ENCODE assay signal across 1 cellular context in the genomic region with DNA sequence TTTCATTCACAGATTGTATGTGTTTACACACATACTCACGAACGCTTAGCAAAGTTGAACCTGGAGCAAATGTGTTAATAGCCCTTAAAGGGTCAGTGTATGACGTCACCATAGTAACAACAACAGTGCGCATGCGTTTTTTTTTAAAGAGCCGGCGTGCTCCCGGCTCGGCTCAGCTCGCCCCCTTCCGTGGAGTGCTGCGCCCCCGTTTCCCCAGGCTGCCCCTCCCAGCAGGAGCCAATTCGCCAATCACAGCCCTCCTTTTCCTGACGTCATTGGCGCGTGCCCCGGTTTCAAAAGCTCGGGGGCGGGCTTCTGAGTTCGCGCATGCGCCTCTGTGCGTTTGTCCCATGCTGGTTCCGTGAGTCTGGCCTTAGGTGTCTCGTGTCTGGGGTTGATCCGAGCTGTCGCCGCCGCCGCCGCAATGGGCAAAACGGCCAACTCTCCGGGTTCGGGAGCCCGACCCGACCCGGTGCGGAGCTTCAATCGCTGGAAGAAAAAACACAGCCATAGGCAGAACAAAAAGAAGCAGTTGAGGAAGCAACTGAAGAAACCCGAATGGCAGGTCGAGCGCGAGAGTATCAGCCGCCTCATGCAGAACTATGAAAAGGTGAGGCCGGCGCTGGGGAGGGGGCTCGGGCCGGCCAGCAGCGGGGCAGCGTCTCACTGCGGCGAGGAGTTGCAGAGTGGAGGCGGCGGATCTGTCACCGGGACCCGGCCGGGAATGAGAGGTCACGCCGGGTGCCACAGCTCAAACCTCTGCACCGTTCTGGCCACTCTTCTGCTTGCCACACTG.
TF ChIP-seq lines count a peak whose summit lies in the region.

A gene (plus strand): TSS at position 340 of the 796 bp plus-strand sequence. CDS start 85 bp downstream, at position 425.

TF ChIP-seq in HepG2, 621 proteins besides CTCF, POLR2A, EP300 and RAD21 (continued from another document and continues in another):
- TF ChIP-seq RBAK (CRISPR knock-in tag; IDR thresholded peaks at IDR 0.05) (no peak), BRD4 (CRISPR knock-in tag; IDR thresholded peaks at IDR 0.05) (0 out of 2 replicates have a peak, but pooled peaks have one; percentile 35), FIP1L1 (IDR thresholded peaks at IDR 0.05; ENCODE audit: borderline replicate concordance, insufficient read depth, low read depth, low read length) (no peak), CREM (IDR thresholded peaks at IDR 0.05) (peak; percentile 95), CREM (CRISPR knock-in tag; IDR thresholded peaks at IDR 0.05) (no peak), SMAD1 (CRISPR knock-in tag; IDR thresholded peaks at IDR 0.05; ENCODE audit: borderline replicate concordance, low read depth) (0 out of 2 replicates have a peak, but pooled peaks have one; percentile 38), KAT8 (CRISPR knock-in tag; IDR thresholded peaks at IDR 0.05) (peak; percentile 74), THAP11 (CRISPR knock-in tag; IDR thresholded peaks at IDR 0.05) (peak; percentile 64), NR2F1 (CRISPR knock-in tag; IDR thresholded peaks at IDR 0.05) (no peak), HNRNPLL (IDR thresholded peaks at IDR 0.05; ENCODE audit: low read depth, low read length, poor library complexity, severe bottlenecking) (peak; percentile 55), ZFX (CRISPR knock-in tag; IDR thresholded peaks at IDR 0.05; ENCODE audit: low read depth) (peak; percentile 72), SP2 (CRISPR knock-in tag; IDR thresholded peaks at IDR 0.05) (peak; percentile 84), EZH2 (conservative IDR thresholded peaks at IDR 0.05; ENCODE audit: low read depth, low read length) (no peak), ZNF136 (CRISPR knock-in tag; IDR thresholded peaks at IDR 0.05; ENCODE audit: low read depth) (no peak), ZNF207 (IDR thresholded peaks at IDR 0.05; ENCODE audit: borderline replicate concordance) (no peak), CREB1 (IDR thresholded peaks at IDR 0.05) (peak; percentile 100), CREB1 (CRISPR knock-in tag; IDR thresholded peaks at IDR 0.05) (peak; percentile 98), SKI (IDR thresholded peaks at IDR 0.05; ENCODE audit: partially characterized antibody) (peak; percentile 14), SRY (CRISPR knock-in tag; IDR thresholded peaks at IDR 0.05) (no peak), MXI1 (IDR thresholded peaks at IDR 0.05; ENCODE audit: borderline replicate concordance, low read depth, low read length) (peak; percentile 94; the same call in 2 of the 3 replicates), NFYB (CRISPR knock-in tag; IDR thresholded peaks at IDR 0.05) (peak; percentile 84), FOXA1 (IDR thresholded peaks at IDR 0.05) (no peak), FOXA1 (CRISPR knock-in tag; IDR thresholded peaks at IDR 0.05) (0 out of 2 replicates have a peak, but pooled peaks have one; percentile 32), GTF3A (CRISPR knock-in tag; conservative IDR thresholded peaks at IDR 0.05) (no peak), CBX5 (CRISPR knock-in tag; IDR thresholded peaks at IDR 0.05; ENCODE audit: borderline replicate concordance) (peak; percentile 15; the same call in 1 of the 2 replicates), ZNF720 (CRISPR knock-in tag; IDR thresholded peaks at IDR 0.05) (no peak), HOXA3 (CRISPR knock-in tag; IDR thresholded peaks at IDR 0.05) (peak; percentile 89), RFXANK (CRISPR knock-in tag; IDR thresholded peaks at IDR 0.05) (peak; percentile 89; the same call in 1 of the 2 replicates), POLR2AphosphoS5 (IDR thresholded peaks at IDR 0.05; ENCODE audit: low read depth, low read length) (peak; percentile 78), TBL1XR1 (IDR thresholded peaks at IDR 0.05; ENCODE audit: borderline replicate concordance, low read length, partially characterized antibody) (no peak), KDM4B (CRISPR knock-in tag; IDR thresholded peaks at IDR 0.05) (no peak), PHF20 (CRISPR knock-in tag; IDR thresholded peaks at IDR 0.05) (peak; percentile 68), ELF3 (CRISPR knock-in tag; IDR thresholded peaks at IDR 0.05) (peak; percentile 29; the same call in 1 of the 2 replicates)
- TF ChIP-seq, protein P1, sequence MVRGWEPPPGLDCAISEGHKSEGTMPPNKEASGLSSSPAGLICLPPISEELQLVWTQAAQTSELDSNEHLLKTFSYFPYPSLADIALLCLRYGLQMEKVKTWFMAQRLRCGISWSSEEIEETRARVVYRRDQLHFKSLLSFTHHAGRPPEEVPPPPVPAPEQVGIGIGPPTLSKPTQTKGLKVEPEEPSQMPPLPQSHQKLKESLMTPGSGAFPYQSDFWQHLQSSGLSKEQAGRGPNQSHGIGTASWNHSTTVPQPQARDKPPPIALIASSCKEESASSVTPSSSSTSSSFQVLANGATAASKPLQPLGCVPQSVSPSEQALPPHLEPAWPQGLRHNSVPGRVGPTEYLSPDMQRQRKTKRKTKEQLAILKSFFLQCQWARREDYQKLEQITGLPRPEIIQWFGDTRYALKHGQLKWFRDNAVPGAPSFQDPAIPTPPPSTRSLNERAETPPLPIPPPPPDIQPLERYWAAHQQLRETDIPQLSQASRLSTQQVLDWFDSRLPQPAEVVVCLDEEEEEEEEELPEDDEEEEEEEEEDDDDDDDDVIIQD (CRISPR knock-in tag; IDR thresholded peaks at IDR 0.05; ENCODE audit: low read depth) = peak; percentile 69; the same call in 1 of the 2 replicates
- TF ChIP-seq, protein P2, sequence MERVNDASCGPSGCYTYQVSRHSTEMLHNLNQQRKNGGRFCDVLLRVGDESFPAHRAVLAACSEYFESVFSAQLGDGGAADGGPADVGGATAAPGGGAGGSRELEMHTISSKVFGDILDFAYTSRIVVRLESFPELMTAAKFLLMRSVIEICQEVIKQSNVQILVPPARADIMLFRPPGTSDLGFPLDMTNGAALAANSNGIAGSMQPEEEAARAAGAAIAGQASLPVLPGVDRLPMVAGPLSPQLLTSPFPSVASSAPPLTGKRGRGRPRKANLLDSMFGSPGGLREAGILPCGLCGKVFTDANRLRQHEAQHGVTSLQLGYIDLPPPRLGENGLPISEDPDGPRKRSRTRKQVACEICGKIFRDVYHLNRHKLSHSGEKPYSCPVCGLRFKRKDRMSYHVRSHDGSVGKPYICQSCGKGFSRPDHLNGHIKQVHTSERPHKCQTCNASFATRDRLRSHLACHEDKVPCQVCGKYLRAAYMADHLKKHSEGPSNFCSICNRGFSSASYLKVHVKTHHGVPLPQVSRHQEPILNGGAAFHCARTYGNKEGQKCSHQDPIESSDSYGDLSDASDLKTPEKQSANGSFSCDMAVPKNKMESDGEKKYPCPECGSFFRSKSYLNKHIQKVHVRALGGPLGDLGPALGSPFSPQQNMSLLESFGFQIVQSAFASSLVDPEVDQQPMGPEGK (CRISPR knock-in tag; IDR thresholded peaks at IDR 0.05) = peak; percentile 93
- TF ChIP-seq, protein P3, sequence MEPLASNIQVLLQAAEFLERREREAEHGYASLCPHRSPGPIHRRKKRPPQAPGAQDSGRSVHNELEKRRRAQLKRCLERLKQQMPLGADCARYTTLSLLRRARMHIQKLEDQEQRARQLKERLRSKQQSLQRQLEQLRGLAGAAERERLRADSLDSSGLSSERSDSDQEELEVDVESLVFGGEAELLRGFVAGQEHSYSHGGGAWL (CRISPR knock-in tag; IDR thresholded peaks at IDR 0.05) = peak; percentile 45
- TF ChIP-seq, protein P4, sequence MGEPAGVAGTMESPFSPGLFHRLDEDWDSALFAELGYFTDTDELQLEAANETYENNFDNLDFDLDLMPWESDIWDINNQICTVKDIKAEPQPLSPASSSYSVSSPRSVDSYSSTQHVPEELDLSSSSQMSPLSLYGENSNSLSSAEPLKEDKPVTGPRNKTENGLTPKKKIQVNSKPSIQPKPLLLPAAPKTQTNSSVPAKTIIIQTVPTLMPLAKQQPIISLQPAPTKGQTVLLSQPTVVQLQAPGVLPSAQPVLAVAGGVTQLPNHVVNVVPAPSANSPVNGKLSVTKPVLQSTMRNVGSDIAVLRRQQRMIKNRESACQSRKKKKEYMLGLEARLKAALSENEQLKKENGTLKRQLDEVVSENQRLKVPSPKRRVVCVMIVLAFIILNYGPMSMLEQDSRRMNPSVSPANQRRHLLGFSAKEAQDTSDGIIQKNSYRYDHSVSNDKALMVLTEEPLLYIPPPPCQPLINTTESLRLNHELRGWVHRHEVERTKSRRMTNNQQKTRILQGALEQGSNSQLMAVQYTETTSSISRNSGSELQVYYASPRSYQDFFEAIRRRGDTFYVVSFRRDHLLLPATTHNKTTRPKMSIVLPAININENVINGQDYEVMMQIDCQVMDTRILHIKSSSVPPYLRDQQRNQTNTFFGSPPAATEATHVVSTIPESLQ (CRISPR knock-in tag; conservative IDR thresholded peaks at IDR 0.05) = no peak
- TF ChIP-seq, protein P5, sequence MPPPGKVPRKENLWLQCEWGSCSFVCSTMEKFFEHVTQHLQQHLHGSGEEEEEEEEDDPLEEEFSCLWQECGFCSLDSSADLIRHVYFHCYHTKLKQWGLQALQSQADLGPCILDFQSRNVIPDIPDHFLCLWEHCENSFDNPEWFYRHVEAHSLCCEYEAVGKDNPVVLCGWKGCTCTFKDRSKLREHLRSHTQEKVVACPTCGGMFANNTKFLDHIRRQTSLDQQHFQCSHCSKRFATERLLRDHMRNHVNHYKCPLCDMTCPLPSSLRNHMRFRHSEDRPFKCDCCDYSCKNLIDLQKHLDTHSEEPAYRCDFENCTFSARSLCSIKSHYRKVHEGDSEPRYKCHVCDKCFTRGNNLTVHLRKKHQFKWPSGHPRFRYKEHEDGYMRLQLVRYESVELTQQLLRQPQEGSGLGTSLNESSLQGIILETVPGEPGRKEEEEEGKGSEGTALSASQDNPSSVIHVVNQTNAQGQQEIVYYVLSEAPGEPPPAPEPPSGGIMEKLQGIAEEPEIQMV (CRISPR knock-in tag; IDR thresholded peaks at IDR 0.05; ENCODE audit: low read depth) = no peak
- TF ChIP-seq, protein P6, sequence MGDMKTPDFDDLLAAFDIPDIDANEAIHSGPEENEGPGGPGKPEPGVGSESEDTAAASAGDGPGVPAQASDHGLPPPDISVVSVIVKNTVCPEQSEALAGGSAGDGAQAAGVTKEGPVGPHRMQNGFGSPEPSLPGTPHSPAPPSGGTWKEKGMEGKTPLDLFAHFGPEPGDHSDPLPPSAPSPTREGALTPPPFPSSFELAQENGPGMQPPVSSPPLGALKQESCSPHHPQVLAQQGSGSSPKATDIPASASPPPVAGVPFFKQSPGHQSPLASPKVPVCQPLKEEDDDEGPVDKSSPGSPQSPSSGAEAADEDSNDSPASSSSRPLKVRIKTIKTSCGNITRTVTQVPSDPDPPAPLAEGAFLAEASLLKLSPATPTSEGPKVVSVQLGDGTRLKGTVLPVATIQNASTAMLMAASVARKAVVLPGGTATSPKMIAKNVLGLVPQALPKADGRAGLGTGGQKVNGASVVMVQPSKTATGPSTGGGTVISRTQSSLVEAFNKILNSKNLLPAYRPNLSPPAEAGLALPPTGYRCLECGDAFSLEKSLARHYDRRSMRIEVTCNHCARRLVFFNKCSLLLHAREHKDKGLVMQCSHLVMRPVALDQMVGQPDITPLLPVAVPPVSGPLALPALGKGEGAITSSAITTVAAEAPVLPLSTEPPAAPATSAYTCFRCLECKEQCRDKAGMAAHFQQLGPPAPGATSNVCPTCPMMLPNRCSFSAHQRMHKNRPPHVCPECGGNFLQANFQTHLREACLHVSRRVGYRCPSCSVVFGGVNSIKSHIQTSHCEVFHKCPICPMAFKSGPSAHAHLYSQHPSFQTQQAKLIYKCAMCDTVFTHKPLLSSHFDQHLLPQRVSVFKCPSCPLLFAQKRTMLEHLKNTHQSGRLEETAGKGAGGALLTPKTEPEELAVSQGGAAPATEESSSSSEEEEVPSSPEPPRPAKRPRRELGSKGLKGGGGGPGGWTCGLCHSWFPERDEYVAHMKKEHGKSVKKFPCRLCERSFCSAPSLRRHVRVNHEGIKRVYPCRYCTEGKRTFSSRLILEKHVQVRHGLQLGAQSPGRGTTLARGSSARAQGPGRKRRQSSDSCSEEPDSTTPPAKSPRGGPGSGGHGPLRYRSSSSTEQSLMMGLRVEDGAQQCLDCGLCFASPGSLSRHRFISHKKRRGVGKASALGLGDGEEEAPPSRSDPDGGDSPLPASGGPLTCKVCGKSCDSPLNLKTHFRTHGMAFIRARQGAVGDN (CRISPR knock-in tag; IDR thresholded peaks at IDR 0.05) = peak; percentile 90
- TF ChIP-seq, protein P7, sequence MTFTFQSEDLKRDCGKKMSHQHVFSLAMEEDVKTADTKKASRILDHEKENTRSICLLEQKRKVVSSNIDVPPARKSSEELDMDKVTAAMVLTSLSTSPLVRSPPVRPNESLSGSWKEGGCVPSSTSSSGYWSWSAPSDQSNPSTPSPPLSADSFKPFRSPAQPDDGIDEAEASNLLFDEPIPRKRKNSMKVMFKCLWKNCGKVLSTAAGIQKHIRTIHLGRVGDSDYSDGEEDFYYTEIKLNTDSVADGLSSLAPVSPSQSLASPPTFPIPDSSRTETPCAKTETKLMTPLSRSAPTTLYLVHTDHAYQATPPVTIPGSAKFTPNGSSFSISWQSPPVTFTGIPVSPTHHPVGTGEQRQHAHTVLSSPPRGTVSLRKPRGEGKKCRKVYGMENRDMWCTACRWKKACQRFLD (CRISPR knock-in tag; IDR thresholded peaks at IDR 0.05; ENCODE audit: borderline replicate concordance) = peak; percentile 55
